ENCODE assay signal across 11 cellular contexts in the genomic region with DNA sequence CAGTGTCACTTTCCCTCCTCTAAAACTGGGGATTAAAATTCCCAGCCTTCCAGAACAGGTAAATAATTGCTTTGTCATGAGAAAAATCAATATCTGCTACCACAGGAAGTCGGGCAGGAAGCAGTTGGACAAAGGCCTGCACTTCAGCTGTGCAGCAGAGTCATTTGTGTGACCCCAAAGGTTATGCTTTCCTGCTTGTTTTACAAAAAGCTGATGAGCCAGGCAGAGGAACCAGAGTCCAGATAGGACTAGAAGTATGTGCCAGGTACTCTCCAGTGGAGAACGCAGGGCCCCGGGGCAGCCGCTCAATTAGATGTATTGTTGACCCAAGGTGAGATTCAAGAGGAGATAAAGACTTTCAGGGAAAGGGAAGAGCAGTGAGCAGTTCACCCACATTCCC.
DNase-seq lines count a peak whose midpoint lies in the region; ATAC-seq, FAIRE-seq and TF ChIP-seq lines count a peak whose summit lies in the region.
"Had no signal": no experiment of that assay in that cellular context is flagged by ENCODE, and none has a peak within 500 bp of the region (broad histone marks: within the 10 kb centered on the region; RNA-seq: fewer than 3 reads in every experiment).

No MANE protein-coding gene starts in this region.

- H3K9ac ChIP-seq in keratinocyte (ENCODE audit: control insufficient read depth, extremely low read depth, insufficient read depth, low read length): peak overlapping the region; percentile 28

- peak; percentile 38 for DNase-seq in SIG-M5 treated with dmso at 0.1 percent for 504 hours (lab: John Stamatoyannopoulos, UW; ENCODE audit: unreplicated experiment)
- no peak for DNase-seq in SIG-M5 (lab: John Stamatoyannopoulos, UW)
- peak; percentile 77 for DNase-seq in RPMI7951 (ENCODE audit: low read depth)
- DNase-seq in keratinocyte (ENCODE audit: low read depth, low spot score): no peak
- DNase-seq in urothelium cell line (ENCODE audit: low spot score): peak; percentile 56
- DNase-seq in iPS-NIHi11 (ENCODE audit: low spot score): no peak
- DNase-seq in Peyer's patch: no peak
- DNase-seq: nucleus accumbens had no signal

- no peak for ATAC-seq in HG03571 (IDR thresholded peaks at IDR 0.05; ENCODE audit: unreplicated experiment)
- ATAC-seq: activated T-helper 17 cell treated with anti-CD3 and anti-CD28 coated beads, Interleukin-2, amount 50 U/mL, for 72 hours had no signal

- H3K4me2 ChIP-seq in keratinocyte (ENCODE audit: control insufficient read depth, extremely low read depth, insufficient read depth, low read depth, low read length): peak overlapping the region; percentile 72

- FAIRE-seq in keratinocyte (lab: Jason Lieb, UNC): peak; percentile 89
- FAIRE-seq in urothelium cell line (lab: Jason Lieb, UNC): peak; percentile 91

- H3K4me1 ChIP-seq in keratinocyte (ENCODE audit: control insufficient read depth, extremely low read depth, insufficient read depth, low read length) (peaks cover 43% of the 10 kb centered on the region), Peyer's patch (no peaks in the 10 kb centered on the region)
- H3K4me1 ChIP-seq: upper lobe of left lung had no signal

- no peak overlapping the region for H3K4me3 ChIP-seq in keratinocyte (ENCODE audit: control insufficient read depth in 2 of 3, extremely low read depth in 1 of 3, insufficient read depth in 2 of 3, low read depth in 1 of 3, low read length in 3 of 3)
- no peak overlapping the region for H3K4me3 ChIP-seq in Peyer's patch
- H3K4me3 ChIP-seq: upper lobe of left lung had no signal

- H3K9me1 ChIP-seq in keratinocyte (ENCODE audit: control insufficient read depth, extremely low read depth, insufficient read depth, low read length): no peaks in the 10 kb centered on the region

- H2AFZ ChIP-seq in keratinocyte (ENCODE audit: control insufficient read depth, low read length): no peak overlapping the region

- TF ChIP-seq CTCF in keratinocyte (optimal IDR thresholded peaks at IDR 0.05 in 1 of 3, IDR thresholded peaks at IDR 0.05 in 1 of 3, conservative IDR thresholded peaks at IDR 0.05 in 1 of 3; ENCODE audit: extremely low read depth in 1 of 3, insufficient read depth in 2 of 3, low read length in 3 of 3) (no peak), Peyer's patch (IDR thresholded peaks at IDR 0.05) (no peak)

- dilution Hi-C loops in keratinocyte (cut with MboI; ENCODE audit: extremely low pct_ligation_motif_present, low sequenced_read_pairs): no loop called here

- H3K36me3 ChIP-seq in keratinocyte (ENCODE audit: control insufficient read depth in 2 of 2, extremely low read depth in 1 of 2, insufficient read depth in 2 of 2, low read length in 2 of 2) (peaks cover 0 to 19% of the 10 kb centered on the region in 2 experiments), Peyer's patch (no peaks in the 10 kb centered on the region)
- H3K36me3 ChIP-seq: upper lobe of left lung had no signal

- no peak for TF ChIP-seq POLR2A in Peyer's patch (IDR thresholded peaks at IDR 0.05)

- peaks cover 68% of the 10 kb centered on the region for H3K79me2 ChIP-seq in keratinocyte (ENCODE audit: control insufficient read depth, insufficient read depth, low read length)

- H3K9me3 ChIP-seq in keratinocyte (ENCODE audit: control insufficient read depth, low read depth, low read length) (peaks cover 5% of the 10 kb centered on the region), Peyer's patch (no peaks in the 10 kb centered on the region)
- H3K9me3 ChIP-seq: upper lobe of left lung had no signal

- peak overlapping the region; percentile 99 for H3K27ac ChIP-seq in keratinocyte (ENCODE audit: control insufficient read depth, insufficient read depth, low read length)
- no peak overlapping the region for H3K27ac ChIP-seq in Peyer's patch
- H3K27ac ChIP-seq: upper lobe of left lung had no signal

- H4K20me1 ChIP-seq in keratinocyte (ENCODE audit: control insufficient read depth, extremely low read depth, insufficient read depth, low read length): no peaks in the 10 kb centered on the region

- no peaks in the 10 kb centered on the region for H3K27me3 ChIP-seq in keratinocyte (ENCODE audit: control insufficient read depth, extremely low read depth, insufficient read depth, low read length)
- no peaks in the 10 kb centered on the region for H3K27me3 ChIP-seq in Peyer's patch
- H3K27me3 ChIP-seq: upper lobe of left lung had no signal

Comparison
In these comparisons a context has a peak if more than half of its experiments do, and no peak if none do; other contexts are left out.
1. DNase-seq: peak in SIG-M5 treated with dmso at 0.1 percent for 504 hours (single experiment), RPMI7951 (single experiment) and urothelium cell line (single experiment); none in SIG-M5 (single experiment), keratinocyte (single experiment), iPS-NIHi11 (single experiment) and Peyer's patch (0 of 3).